Comparison of ENCODE assay signal across 8 cellular contexts in the genomic region with DNA sequence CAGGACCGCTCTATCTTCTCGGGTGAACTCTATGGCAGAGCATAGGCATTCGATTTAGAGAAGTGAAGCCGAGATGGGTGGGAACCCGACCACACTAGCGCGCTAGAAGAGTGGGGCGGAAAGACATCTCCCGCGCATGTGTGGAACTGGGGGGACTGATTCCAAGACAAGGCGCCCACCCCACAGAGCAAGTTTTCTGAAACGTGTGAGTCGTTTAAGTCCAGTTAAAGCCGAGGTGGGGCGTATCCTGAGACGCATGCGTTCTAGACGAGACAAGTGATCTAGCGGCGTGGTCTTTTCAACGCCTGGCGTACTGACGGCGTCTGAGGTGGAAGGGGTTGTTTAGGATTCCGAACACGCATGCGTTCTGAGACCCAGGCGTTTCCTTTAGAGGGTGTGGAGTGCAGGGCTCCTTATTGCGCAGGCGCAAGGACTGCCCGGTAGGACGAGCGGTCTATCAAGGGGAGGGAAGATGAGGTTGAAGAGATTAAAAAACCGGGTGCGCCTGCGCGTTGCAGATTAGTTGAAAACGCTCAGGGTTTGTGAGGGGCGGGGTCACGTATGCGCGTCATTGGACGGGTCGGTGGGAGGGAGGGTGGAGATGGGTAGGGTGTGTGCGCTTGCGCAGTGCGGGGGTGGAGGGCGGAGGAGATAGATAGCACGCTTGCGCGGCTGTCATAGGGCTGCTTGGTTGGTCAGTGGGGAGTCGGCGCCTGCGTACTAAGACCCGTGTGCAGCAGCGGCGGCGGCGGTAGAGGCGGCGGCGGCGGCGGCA. TPM values are rescaled to one million over a fixed set of nuclear protein-coding genes. Genes with fewer than 3 reads are reported as not detected.
DNase-seq lines count a peak whose midpoint lies in the region; ATAC-seq and TF ChIP-seq lines count a peak whose summit lies in the region.

A gene (plus strand): TSS at position 718 of the 775 bp plus-strand sequence. CDS start 2,008 bp downstream, outside the sequence.

- H3K36me3 ChIP-seq in GM06990 (ENCODE audit: control insufficient read depth, insufficient read depth, low read length) = peaks cover 20% of the 10 kb centered on the region

- peak within 1 kb of the TSS; percentile 93 to 98 for H3K27ac Mint-ChIP-seq in activated naive CD4-positive, alpha-beta T cell treated with anti-CD3 and anti-CD28 coated beads, Interleukin-2, amount 50 U/mL, for 72 hours

- H3K27ac ChIP-seq in temporal lobe (ENCODE audit: low read depth, low read length) = peak within 1 kb of the TSS; percentile 95

- TF ChIP-seq CTCF in GM06990 (IDR thresholded peaks at IDR 0.05; ENCODE audit: insufficient read depth, low read length, poor library complexity, severe bottlenecking) = no peak

- ATAC-seq in HG02588 (IDR thresholded peaks at IDR 0.05; ENCODE audit: unreplicated experiment) = peak; percentile 69
- ATAC-seq in activated naive CD4-positive, alpha-beta T cell treated with anti-CD3 and anti-CD28 coated beads, Interleukin-2, amount 50 U/mL, for 72 hours = peak; percentile 79 to 80

- no peaks in the 10 kb centered on the region for H3K27me3 ChIP-seq in GM06990 (replicated peaks; ENCODE audit: control insufficient read depth, insufficient read depth, low read length)

- DNase-seq in GM06990 (ENCODE audit: extremely low read depth, insufficient read length) (peak; percentile 98), NCI-H1092 treated with DMSO at 0.1 percent for 48 hours (lab: John Stamatoyannopoulos, UW) (peak; percentile 97), SKM-1 (lab: John Stamatoyannopoulos, UW; ENCODE audit: unreplicated experiment) (peak; percentile 93), globus pallidus (ENCODE audit: low spot score) (peak; percentile 99), occipital lobe (lab: John Stamatoyannopoulos, UW) (peak; percentile 98)
- peak; percentile 99 to 100 for DNase-seq in activated naive CD4-positive, alpha-beta T cell treated with anti-CD3 and anti-CD28 coated beads, Interleukin-2, amount 50 U/mL, for 72 hours (ENCODE audit: low spot score in 2 of 2)

- peaks cover 35 to 36% of the 10 kb centered on the region in 2 donors for H3K36me3 Mint-ChIP-seq in activated naive CD4-positive, alpha-beta T cell treated with anti-CD3 and anti-CD28 coated beads, Interleukin-2, amount 50 U/mL, for 72 hours

- no peaks in the 10 kb centered on the region for H3K9me3 Mint-ChIP-seq in activated naive CD4-positive, alpha-beta T cell treated with anti-CD3 and anti-CD28 coated beads, Interleukin-2, amount 50 U/mL, for 72 hours

- peak within 1 kb of the TSS; percentile 96 for H3K4me3 ChIP-seq in GM06990 (replicated peaks; ENCODE audit: low read depth, low read length)

RNA-seq across cellular contexts. Expression of the gene that starts here (rescaled TPM):
- total RNA-seq in activated naive CD4-positive, alpha-beta T cell treated with anti-CD3 and anti-CD28 coated beads, Interleukin-2, amount 50 U/mL, for 72 hours = 100 to 1,000 TPM; 493 to 836 TPM
- total RNA-seq in occipital lobe (156 TPM), temporal lobe (115 TPM)

Comparison
In these comparisons a context has a peak if more than half of its experiments do, and no peak if none do; other contexts are left out.
1. Peak in every context shown above with its lines: DNase-seq, ATAC-seq, H3K4me3 ChIP-seq and H3K27ac ChIP-seq.